Comparison of ENCODE assay signal across 16 cellular contexts in genomic region chr19:38252385-38252784, GRCh38. TPM values are rescaled to one million over a fixed set of nuclear protein-coding genes. Genes with fewer than 3 reads are reported as not detected.
DNase-seq lines count a peak whose midpoint lies in the region; ATAC-seq and TF ChIP-seq lines count a peak whose summit lies in the region.
"Had no signal": no experiment of that assay in that cellular context is flagged by ENCODE, and none has a peak within 500 bp of the region (broad histone marks: within the 10 kb centered on the region; RNA-seq: fewer than 3 reads in every experiment).

No MANE protein-coding gene starts in this region.

- peak overlapping the region; percentile 64 for H3K4me3 Mint-ChIP-seq in chondrocyte (ENCODE audit: unreplicated experiment)
- H3K4me3 Mint-ChIP-seq: stimulated activated naive CD8-positive, alpha-beta T cell treated with anti-CD3 and anti-CD28 coated beads, Interleukin-15, Interleukin-2, amounts not matched to agents 100 ng/mL and 50 ng/mL, for 24 hours had no signal

- TF ChIP-seq POLR2A in suprapubic skin (IDR thresholded peaks at IDR 0.05): no peak

- ATAC-seq in Panc1: no peak

- no peak for TF ChIP-seq EP300 in suprapubic skin (IDR thresholded peaks at IDR 0.05)

- no peak for DNase-seq in Panc1 (ENCODE audit: low read depth, low spot score)
- DNase-seq in chondrocyte (ENCODE audit: low spot score): no peak
- no peak for DNase-seq in suprapubic skin (ENCODE audit: low spot score in 2 of 2)
- DNase-seq in NCI-H748 treated with DMSO at 0.1 percent for 48 hours (lab: John Stamatoyannopoulos, UW): no peak
- no peak for DNase-seq in NCI-H187 treated with DMSO at 0.1 percent for 48 hours (lab: John Stamatoyannopoulos, UW)
- DNase-seq in dermis blood vessel endothelial cell: no peak
- no peak for DNase-seq in midbrain (lab: John Stamatoyannopoulos, UW)
- DNase-seq: activated CD4-positive, alpha-beta T cell treated with anti-CD3 and anti-CD28 coated beads for 48 hours; activated gamma-delta T cell treated with Interleukin-2 at 50 U/mL for 16 hours; effector CD4-positive, alpha-beta T cell; HFFc6; nephron progenitor cell; stimulated activated CD4-positive, alpha-beta T cell treated with anti-CD3 and anti-CD28 coated beads, Interleukin-2, amount 100 ng/mL, for 24 hours had no signal

- H3K9me3 Mint-ChIP-seq in chondrocyte (ENCODE audit: low read depth): no peaks in the 10 kb centered on the region
- H3K9me3 Mint-ChIP-seq: HFFc6; nephron progenitor cell; stimulated activated naive CD8-positive, alpha-beta T cell treated with anti-CD3 and anti-CD28 coated beads, Interleukin-15, Interleukin-2, amounts not matched to agents 100 ng/mL and 50 ng/mL, for 24 hours had no signal

- H3K27me3 ChIP-seq in Panc1 (ENCODE audit: control insufficient read depth, insufficient read depth, low read length): no peaks in the 10 kb centered on the region
- H3K27me3 ChIP-seq in suprapubic skin: peaks cover 13% of the 10 kb centered on the region

- in situ Hi-C loops in Panc1 (cut with HindIII; ENCODE audit: low pct_unique_long_range_greater_than_20kb, low sequenced_read_pairs): no loop called here

- H3K9me3 ChIP-seq in Panc1 (ENCODE audit: control insufficient read depth, insufficient read depth, low read depth, low read length) (no peaks in the 10 kb centered on the region), mesodermal cell (ENCODE audit: control insufficient read depth, low read length) (no peaks in the 10 kb centered on the region), suprapubic skin (no peaks in the 10 kb centered on the region)

- peak overlapping the region; percentile 95 for H3K27ac Mint-ChIP-seq in chondrocyte (ENCODE audit: unreplicated experiment)
- H3K27ac Mint-ChIP-seq: stimulated activated naive CD8-positive, alpha-beta T cell treated with anti-CD3 and anti-CD28 coated beads, Interleukin-15, Interleukin-2, amounts not matched to agents 100 ng/mL and 50 ng/mL, for 24 hours had no signal

- no TSS peak for BruUV-seq in Panc1 (replicated peaks; lab: Mats Ljungman, UMichigan)

- H3K4me1 ChIP-seq in Panc1 (ENCODE audit: control insufficient read depth, insufficient read depth, low read length) (peaks cover 58% of the 10 kb centered on the region), mesodermal cell (ENCODE audit: control insufficient read depth, insufficient read depth, low read length, poor library complexity, severe bottlenecking) (peaks cover 24% of the 10 kb centered on the region), suprapubic skin (peaks cover 46% of the 10 kb centered on the region)

- H3K27me3 Mint-ChIP-seq in chondrocyte (ENCODE audit: low read depth): no peaks in the 10 kb centered on the region

- intact Hi-C loops in Panc1 (cut with micrococcal nuclease; ENCODE audit: unreplicated experiment): no loop called here

- peaks cover 7% of the 10 kb centered on the region for H3K36me3 Mint-ChIP-seq in chondrocyte (ENCODE audit: low read depth)

- 77 to 91% methylated on average over 5 of the region's 5 CpGs for WGBS in mesodermal cell (ENCODE audit: insufficient coverage in 2 of 2), 2 experiments
- WGBS in suprapubic skin: 81% methylated on average over 5 of the region's 5 CpGs

- H3K4me1 Mint-ChIP-seq in chondrocyte (ENCODE audit: low read depth): peaks cover 70% of the 10 kb centered on the region

- H3K36me3 ChIP-seq in Panc1 (ENCODE audit: control insufficient read depth, insufficient read depth, low read length) (0 out of 2 replicates have a peak, but pooled peaks cover 2% of the 10 kb centered on the region), mesodermal cell (ENCODE audit: control insufficient read depth, insufficient read depth, low read length) (no peaks in the 10 kb centered on the region), suprapubic skin (no peaks in the 10 kb centered on the region)

- H3K27ac ChIP-seq in Panc1 (ENCODE audit: low read length) (peak overlapping the region; percentile 90), mesodermal cell (ENCODE audit: low read depth, low read length, severe bottlenecking) (no peak overlapping the region), suprapubic skin (peak overlapping the region; percentile 79)
- H3K27ac ChIP-seq: SK-N-MC had no signal

- no peak for TF ChIP-seq CTCF in Panc1 (IDR thresholded peaks at IDR 0.05)
- no peak for TF ChIP-seq CTCF in chondrocyte (IDR thresholded peaks at IDR 0.05)
- TF ChIP-seq CTCF in suprapubic skin (IDR thresholded peaks at IDR 0.05): no peak

- CTCF ChIA-PET in Panc1 (lab: Charles Lee): interaction anchor here (0.5 to 0.8 kb wide), 3 partner anchors 8 to 1586 kb away, joined by 3 to 10 read pairs (median 4); no protein-coding TSS in a partner anchor

- H3K4me3 ChIP-seq in Panc1 (ENCODE audit: low read depth in 2 of 2, low read length in 2 of 2) (peak overlapping the region in 1 of 2 experiments; percentile 78; a peak in 2 of 4 replicates), mesodermal cell (ENCODE audit: extremely low read depth, insufficient read depth, low read length, poor library complexity, severe bottlenecking) (peak overlapping the region; percentile 10), suprapubic skin (peak overlapping the region; percentile 24)
- H3K4me3 ChIP-seq: SK-N-MC had no signal

- POLR2A ChIA-PET in Panc1 (lab: Charles Lee): interaction anchor here (0.6 kb wide), 2 partner anchors 22 to 49 kb away, joined by 3 to 6 read pairs; no protein-coding TSS in a partner anchor

RNA-seq across cellular contexts. Expression of gene PPP1R14A, which starts 3.8 kb away (rescaled TPM):
- total RNA-seq in Panc1 (2021; ENCODE audit: unreplicated experiment) (356 TPM), chondrocyte (132 to 297 TPM (median 295 TPM) in 3 replicates), suprapubic skin (10 to 100 TPM in 1 of 4 donors, 1 to 10 TPM in 3; 2.3 to 13.3 (median 7.7) TPM), dermis blood vessel endothelial cell (4.1 TPM in 2 replicates)
- polyA plus RNA-seq in Panc1 (2012; ENCODE audit: insufficient read length): 915 TPM
- polyA plus RNA-seq in mesodermal cell (2013, experiment 1 of 2): 17.3 TPM
- 16.8 TPM for polyA plus RNA-seq in mesodermal cell (2013, experiment 2 of 2)

RNA-seq across cellular contexts. Expression of gene SPINT2, which starts 12.0 kb away (rescaled TPM):
- 1,006 TPM for total RNA-seq in Panc1 (2021; ENCODE audit: unreplicated experiment)
- 1,788 TPM for polyA plus RNA-seq in Panc1 (2012; ENCODE audit: insufficient read length)
- 21.3 to 28.0 TPM (median 26.4 TPM) in 3 replicates for total RNA-seq in chondrocyte
- 61.6 TPM for polyA plus RNA-seq in mesodermal cell (2013, experiment 1 of 2)
- 52.0 TPM for polyA plus RNA-seq in mesodermal cell (2013, experiment 2 of 2)
- total RNA-seq in suprapubic skin: 100 to 1,000 TPM; 359 to 639 (median 494) TPM
- 25.9 and 34.5 TPM in 2 replicates for total RNA-seq in dermis blood vessel endothelial cell

RNA-seq across cellular contexts. Expression of gene DPF1, which starts 28.4 kb away (rescaled TPM):
- total RNA-seq in Panc1 (2021; ENCODE audit: unreplicated experiment) (7.5 TPM), chondrocyte (2.1 to 4.8 TPM (median 2.4 TPM) in 3 replicates), suprapubic skin (1 to 10 TPM in 1 of 4 donors, not detected in 3; 1.1 TPM), dermis blood vessel endothelial cell (0.34 and 0.47 TPM in 2 replicates)
- polyA plus RNA-seq in Panc1 (2012; ENCODE audit: insufficient read length): 5.0 TPM
- 4.5 TPM for polyA plus RNA-seq in mesodermal cell (2013, experiment 1 of 2)
- 2.6 TPM for polyA plus RNA-seq in mesodermal cell (2013, experiment 2 of 2)

RNA-seq across cellular contexts. Expression of gene C19orf33, which starts 51.7 kb away (rescaled TPM):
- total RNA-seq in Panc1 (2021; ENCODE audit: unreplicated experiment) (201 TPM), chondrocyte (2.0 to 5.2 TPM (median 2.0 TPM) in 3 replicates), suprapubic skin (100 to 1,000 TPM; 182 to 452 (median 349) TPM), dermis blood vessel endothelial cell (14.8 TPM in 1 of 2 replicates, not detected in the other)
- polyA plus RNA-seq in Panc1 (2012; ENCODE audit: insufficient read length): 306 TPM
- not detected for polyA plus RNA-seq in mesodermal cell (2013, experiment 1 of 2)
- not detected for polyA plus RNA-seq in mesodermal cell (2013, experiment 2 of 2)
- total RNA-seq: HFFc6 had no signal

Comparison
In these comparisons a context has a peak if more than half of its experiments do, and no peak if none do; other contexts are left out.
1. RNA of gene SPINT2, which starts 12.0 kb away (total RNA-seq): 1,006 TPM in Panc1 (single experiment) and 359 to 639 TPM in suprapubic skin; 25.9 to 34.5 TPM in dermis blood vessel endothelial cell and 21.3 to 28.0 TPM in chondrocyte; every median in the first group is over 10 times any median in the second.